Comparison of ENCODE assay signal across 8 cellular contexts in the genomic region with DNA sequence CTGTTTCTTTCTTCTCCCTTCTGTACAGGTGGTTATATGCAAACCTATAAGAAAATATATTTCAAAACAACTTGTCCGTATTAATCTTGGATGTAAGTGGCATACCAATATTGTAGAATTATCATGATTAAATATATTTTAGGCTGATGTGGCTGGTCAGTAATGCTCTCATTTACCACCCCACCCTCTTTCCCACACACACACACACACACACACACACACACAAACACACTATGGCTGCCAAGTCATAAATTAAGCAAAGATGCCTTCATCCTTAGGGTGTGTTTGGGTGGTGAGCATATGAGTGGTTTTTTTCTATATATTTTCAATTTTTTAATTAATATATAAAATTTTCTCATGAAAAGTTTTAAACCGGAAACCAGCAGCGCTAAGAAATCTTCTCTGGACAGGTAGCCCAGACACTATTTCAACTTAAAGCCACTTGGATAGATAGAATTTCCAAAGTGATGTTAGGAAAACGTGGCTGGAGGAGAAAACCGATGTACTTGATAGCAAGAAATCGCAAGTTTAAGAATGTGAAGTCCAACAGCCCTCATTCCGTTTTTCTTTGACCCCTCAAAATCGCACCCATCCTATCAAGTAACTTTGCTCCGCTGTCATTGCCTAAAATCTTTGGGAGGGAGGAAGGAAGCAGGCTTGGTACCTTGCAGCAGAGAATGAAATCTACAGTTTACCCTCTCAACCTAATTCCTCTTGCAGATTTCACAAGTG.
DNase-seq lines count a peak whose midpoint lies in the region; ATAC-seq, FAIRE-seq and TF ChIP-seq lines count a peak whose summit lies in the region.

No MANE protein-coding gene starts in this region.

- no peak for TF ChIP-seq POLR2A in gastrocnemius medialis (IDR thresholded peaks at IDR 0.05)

- H3K9me3 Mint-ChIP-seq in T-cell = no peaks in the 10 kb centered on the region

- H3K27ac ChIP-seq in gastrocnemius medialis = no peak overlapping the region

- H3K9me3 ChIP-seq in gastrocnemius medialis = no peaks in the 10 kb centered on the region

- intact Hi-C loops in gastrocnemius medialis (cut with DNase I; ENCODE audit: low total_unique reads) = loop anchor here (5.0 to 10.0 kb wide), 3 partner anchors 349 to 1508 kb away; a partner anchor contains a TSS

- TF ChIP-seq CTCF in fibroblast of villous mesenchyme (IDR thresholded peaks at IDR 0.05; ENCODE audit: insufficient read depth, low read depth, low read length) (no peak), gastrocnemius medialis (IDR thresholded peaks at IDR 0.05 in 4 of 5, conservative IDR thresholded peaks at IDR 0.05 in 1 of 5) (no peak)

- H3K4me1 Mint-ChIP-seq in T-cell = peaks cover 63 to 76% (median 72%) of the 10 kb centered on the region in 3 donors

- no peaks in the 10 kb centered on the region for H3K27me3 Mint-ChIP-seq in T-cell

- in situ Hi-C loops in gastrocnemius medialis (cut with MboI; ENCODE audit: low sequenced_read_pairs in 4 of 4) = no loop called here

- H3K4me3 ChIP-seq in fibroblast of villous mesenchyme (ENCODE audit: low read depth, low read length) = peak overlapping the region; percentile 66
- peak overlapping the region; percentile 36 to 62 (median 58) for H3K4me3 ChIP-seq in gastrocnemius medialis

- no peak for DNase-seq in GM18507 (ENCODE audit: extremely low spot score, insufficient read length, low read depth)
- DNase-seq in T-cell = no peak
- peak; percentile 19 for DNase-seq in fibroblast of villous mesenchyme (ENCODE audit: low read depth)
- DNase-seq in gastrocnemius medialis = no peak
- DNase-seq in stimulated activated CD4-positive, alpha-beta T cell treated with anti-CD3 and anti-CD28 coated beads, Interleukin-1b, Interleukin-23, amount 100 ng/mL, for 48 hours = no peak
- no peak for DNase-seq in AG08396 (ENCODE audit: low spot score)
- no peak for DNase-seq in DMS153 (lab: John Stamatoyannopoulos, UW)

- CTCF ChIA-PET in T-cell (lab: Charles Lee) = interaction anchor here in 1 of 2 donors (0.6 kb wide), 1 partner anchor 65 kb away, joined by 3 read pairs; no protein-coding TSS in a partner anchor

- peak overlapping the region; percentile 92 to 99 (median 95) for H3K4me3 Mint-ChIP-seq in T-cell

- FAIRE-seq in GM18507 (lab: Jason Lieb, UNC) = peak; percentile 51

- peaks cover 7 to 12% of the 10 kb centered on the region in 2 donors for H3K4me1 ChIP-seq in gastrocnemius medialis

- H3K27ac Mint-ChIP-seq in T-cell = peak overlapping the region; percentile 92 to 95

- H3K36me3 Mint-ChIP-seq in T-cell = peaks cover 35% of the 10 kb centered on the region

- POLR2A ChIA-PET in T-cell (lab: Charles Lee) = interaction anchor here (0.5 to 1.8 kb wide), 5 partner anchors 15 to 65 kb away, joined by 3 to 9 read pairs (median 5); no protein-coding TSS in a partner anchor

- ATAC-seq in T-cell (replicated peaks in 1 of 4) (no peak), gastrocnemius medialis (no peak), HG03439 (IDR thresholded peaks at IDR 0.05; ENCODE audit: unreplicated experiment) (no peak)

- no peaks in the 10 kb centered on the region for H3K27me3 ChIP-seq in gastrocnemius medialis

- H3K36me3 ChIP-seq in gastrocnemius medialis = no peaks in the 10 kb centered on the region
